Comparison of ENCODE assay signal across 14 cellular contexts in the genomic region with DNA sequence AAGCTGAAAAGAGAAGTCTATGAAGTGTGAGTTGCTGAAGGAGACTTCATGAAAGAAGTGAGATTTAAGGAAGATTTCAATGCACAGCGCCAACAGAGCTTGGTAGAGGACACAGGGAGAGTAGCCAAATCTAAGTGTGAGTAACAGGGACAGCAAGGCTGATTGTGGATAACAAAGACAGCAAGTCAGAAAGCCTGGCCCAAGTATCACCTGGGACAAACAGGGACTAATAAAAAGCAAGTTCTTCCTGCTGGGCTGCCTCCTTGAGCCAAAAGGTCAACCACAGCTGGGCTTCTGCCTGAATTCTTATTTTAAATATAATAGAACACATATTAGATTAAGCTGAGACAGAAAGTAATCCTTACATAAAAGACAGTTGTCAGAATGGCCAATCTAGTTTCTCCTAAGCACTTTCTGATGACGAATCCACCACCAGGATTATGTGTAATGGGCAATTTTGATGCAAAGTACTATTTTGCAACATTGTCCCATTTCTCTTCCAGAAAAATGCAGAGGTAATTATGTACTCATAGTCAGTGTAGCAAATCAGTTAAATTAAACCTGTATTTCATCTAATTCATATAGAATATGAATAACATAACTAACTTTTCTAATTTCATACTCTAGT.
DNase-seq lines count a peak whose midpoint lies in the region; ATAC-seq and TF ChIP-seq lines count a peak whose summit lies in the region.
"Had no signal": no experiment of that assay in that cellular context is flagged by ENCODE, and none has a peak within 500 bp of the region (broad histone marks: within the 10 kb centered on the region; RNA-seq: fewer than 3 reads in every experiment).

No MANE protein-coding gene starts in this region.

- peaks cover 0 to 5% of the 10 kb centered on the region in 2 donors for H3K36me3 Mint-ChIP-seq in activated T-cell treated with anti-CD3 and anti-CD28 coated beads, Interleukin-2, amount 50 U/mL, for 72 hours (ENCODE audit: insufficient read depth in 2 of 2)
- H3K36me3 Mint-ChIP-seq in stimulated activated naive B cell treated with anti-CD40 and anti-IgM and Interleukin-4, amounts not matched to agents 10 μg/mL and 1 μg/mL and 100 μg/mL, for 72 hours, result peaks cover 12 to 36% of the 10 kb centered on the region in 2 donors

- peaks cover 17 to 57% (median 24%) of the 10 kb centered on the region in 3 donors for H3K4me1 ChIP-seq in esophagus squamous epithelium

- H3K4me1 Mint-ChIP-seq in activated T-cell treated with anti-CD3 and anti-CD28 coated beads, Interleukin-2, amount 50 U/mL, for 72 hours (ENCODE audit: low read depth), result peaks cover 67% of the 10 kb centered on the region
- H3K4me1 Mint-ChIP-seq in stimulated activated naive B cell treated with anti-CD40 and anti-IgM and Interleukin-4, amounts not matched to agents 10 μg/mL and 1 μg/mL and 100 μg/mL, for 72 hours, result peaks cover 52 to 81% of the 10 kb centered on the region in 2 donors

- H3K4me3 ChIP-seq in epithelial cell of esophagus (ENCODE audit: low read length) (no peak overlapping the region), esophagus squamous epithelium (no peak overlapping the region)
- H3K4me3 ChIP-seq: skin epidermis had no signal

- no peaks in the 10 kb centered on the region for H3K9me3 ChIP-seq in esophagus squamous epithelium

- 38 to 64% methylated on average over 2 of the region's 2 CpGs for WGBS in esophagus squamous epithelium, 2 donors

- TF ChIP-seq CTCF in epithelial cell of esophagus (IDR thresholded peaks at IDR 0.05; ENCODE audit: insufficient read depth, low read depth, low read length, missing control alignments) (no peak), esophagus squamous epithelium (IDR thresholded peaks at IDR 0.05) (no peak)

- TF ChIP-seq POLR2A in esophagus squamous epithelium (IDR thresholded peaks at IDR 0.05), result no peak

- H3K36me3 ChIP-seq in esophagus squamous epithelium, result no peaks in the 10 kb centered on the region

- DNase-seq in activated T-cell treated with anti-CD3 and anti-CD28 coated beads, Interleukin-2, amount 50 U/mL, for 72 hours, result no peak
- DNase-seq in activated T-cell treated with anti-CD3 and anti-CD28 coated beads for 4 hours (no peak), NOMO-1 (lab: John Stamatoyannopoulos, UW; ENCODE audit: unreplicated experiment in 2 of 2) (peak; percentile 20 to 37), epithelial cell of esophagus (ENCODE audit: low read depth) (peak; percentile 52), esophagus squamous epithelium (lab: John Stamatoyannopoulos, UW) (no peak), KG1 (lab: John Stamatoyannopoulos, UW) (no peak), NCI-H2107 treated with DMSO at 0.1 percent for 48 hours (lab: John Stamatoyannopoulos, UW; ENCODE audit: unreplicated experiment) (no peak)
- no peak for DNase-seq in stimulated activated naive B cell treated with anti-CD40 and anti-IgM and Interleukin-4, amounts not matched to agents 10 μg/mL and 1 μg/mL and 100 μg/mL, for 72 hours
- DNase-seq: activated CD4-positive, alpha-beta memory T cell treated with anti-CD3 and anti-CD28 coated beads, Interleukin-2, amount 10 ng/mL, durations not matched to agents 7 days and 5 days; mesenchymal stem cell; NCI-H1694 had no signal

- peak overlapping the region in 2 of 4 donors; percentile 11 to 61 for H3K27ac ChIP-seq in esophagus squamous epithelium

- H3K27ac Mint-ChIP-seq in activated T-cell treated with anti-CD3 and anti-CD28 coated beads, Interleukin-2, amount 50 U/mL, for 72 hours, result no peak overlapping the region
- H3K27ac Mint-ChIP-seq in stimulated activated naive B cell treated with anti-CD40 and anti-IgM and Interleukin-4, amounts not matched to agents 10 μg/mL and 1 μg/mL and 100 μg/mL, for 72 hours, result peak overlapping the region; percentile 96
- H3K27ac Mint-ChIP-seq: activated CD4-positive, alpha-beta memory T cell treated with anti-CD3 and anti-CD28 coated beads, Interleukin-2, amount 10 ng/mL, durations not matched to agents 7 days and 5 days had no signal

- H3K27me3 Mint-ChIP-seq in activated T-cell treated with anti-CD3 and anti-CD28 coated beads, Interleukin-2, amount 50 U/mL, for 72 hours (ENCODE audit: low read depth), result no peaks in the 10 kb centered on the region
- H3K27me3 Mint-ChIP-seq in stimulated activated naive B cell treated with anti-CD40 and anti-IgM and Interleukin-4, amounts not matched to agents 10 μg/mL and 1 μg/mL and 100 μg/mL, for 72 hours, result no peaks in the 10 kb centered on the region
- H3K27me3 Mint-ChIP-seq: activated CD4-positive, alpha-beta memory T cell treated with anti-CD3 and anti-CD28 coated beads, Interleukin-2, amount 10 ng/mL, durations not matched to agents 7 days and 5 days; brain had no signal

- H3K9me3 Mint-ChIP-seq in activated T-cell treated with anti-CD3 and anti-CD28 coated beads, Interleukin-2, amount 50 U/mL, for 72 hours, result no peaks in the 10 kb centered on the region
- no peaks in the 10 kb centered on the region for H3K9me3 Mint-ChIP-seq in stimulated activated naive B cell treated with anti-CD40 and anti-IgM and Interleukin-4, amounts not matched to agents 10 μg/mL and 1 μg/mL and 100 μg/mL, for 72 hours
- H3K9me3 Mint-ChIP-seq: activated CD4-positive, alpha-beta memory T cell treated with anti-CD3 and anti-CD28 coated beads, Interleukin-2, amount 10 ng/mL, durations not matched to agents 7 days and 5 days; stimulated activated effector memory CD8-positive, alpha-beta T cell treated with anti-CD3 and anti-CD28 coated beads, Interleukin-12 subunit alpha, Interleukin-12 subunit beta, amount 100 ng/mL, for 72 hours had no signal

- intact Hi-C loops in esophagus squamous epithelium (cut with DNase I), result loop anchor here (5.0 to 10.0 kb wide), 2 partner anchors 71 to 198 kb away; no protein-coding TSS in a partner anchor

- peak overlapping the region; percentile 49 to 60 for H3K4me3 Mint-ChIP-seq in activated T-cell treated with anti-CD3 and anti-CD28 coated beads, Interleukin-2, amount 50 U/mL, for 72 hours
- peak overlapping the region; percentile 64 to 81 for H3K4me3 Mint-ChIP-seq in stimulated activated naive B cell treated with anti-CD40 and anti-IgM and Interleukin-4, amounts not matched to agents 10 μg/mL and 1 μg/mL and 100 μg/mL, for 72 hours
- H3K4me3 Mint-ChIP-seq: activated CD4-positive, alpha-beta memory T cell treated with anti-CD3 and anti-CD28 coated beads, Interleukin-2, amount 10 ng/mL, durations not matched to agents 7 days and 5 days; brain had no signal

- H3K27me3 ChIP-seq in esophagus squamous epithelium, result no peaks in the 10 kb centered on the region

- no peak for ATAC-seq in activated T-cell treated with anti-CD3 and anti-CD28 coated beads, Interleukin-2, amount 50 U/mL, for 72 hours (replicated peaks in 1 of 2)
- no peak for ATAC-seq in stimulated activated naive B cell treated with anti-CD40 and anti-IgM and Interleukin-4, amounts not matched to agents 10 μg/mL and 1 μg/mL and 100 μg/mL, for 72 hours (replicated peaks)

Comparison
In these comparisons a context has a peak if more than half of its experiments do, and no peak if none do; other contexts are left out.
1. DNase-seq: peak in NOMO-1 (2 of 2) and epithelial cell of esophagus (single experiment); none in activated T-cell treated with anti-CD3 and anti-CD28 coated beads, Interleukin-2, amount 50 U/mL, for 72 hours (0 of 2), activated T-cell treated with anti-CD3 and anti-CD28 coated beads for 4 hours (single experiment), stimulated activated naive B cell treated with anti-CD40 and anti-IgM and Interleukin-4, amounts not matched to agents 10 μg/mL and 1 μg/mL and 100 μg/mL, for 72 hours (single experiment), esophagus squamous epithelium (single experiment), KG1 (single experiment) and NCI-H2107 treated with DMSO at 0.1 percent for 48 hours (single experiment).